21 cellular contexts compared by ENCODE assay signal in the genomic region with DNA sequence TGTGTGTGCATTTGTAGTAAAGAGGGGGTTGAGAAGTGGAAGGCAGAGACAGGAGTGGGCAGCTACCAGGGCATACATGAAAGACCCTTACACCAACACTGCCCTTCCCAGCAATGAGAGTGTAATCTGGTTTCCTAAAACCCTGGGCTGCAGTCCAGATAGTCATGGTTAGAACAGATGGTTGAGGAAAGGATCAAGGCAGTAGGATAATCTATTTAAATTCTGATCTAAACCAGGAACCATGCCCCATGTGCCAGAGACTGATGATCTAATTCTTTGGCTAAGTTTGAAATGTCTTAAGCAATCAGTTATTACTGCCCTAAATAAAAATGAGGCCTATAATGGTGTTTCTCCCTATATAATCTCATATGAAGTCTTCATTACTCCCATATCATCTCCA. TPM values are rescaled to one million over a fixed set of nuclear protein-coding genes. Genes with fewer than 3 reads are reported as not detected.
DNase-seq lines count a peak whose midpoint lies in the region; ATAC-seq and TF ChIP-seq lines count a peak whose summit lies in the region.
"Had no signal": no experiment of that assay in that cellular context is flagged by ENCODE, and none has a peak within 500 bp of the region (broad histone marks: within the 10 kb centered on the region; RNA-seq: fewer than 3 reads in every experiment).

No MANE protein-coding gene starts in this region.

- ATAC-seq in GM18858 (IDR thresholded peaks at IDR 0.05; ENCODE audit: unreplicated experiment) (no peak), GM18519 (IDR thresholded peaks at IDR 0.05; ENCODE audit: low FRiP score, unreplicated experiment) (no peak), GM21360 (IDR thresholded peaks at IDR 0.05; ENCODE audit: unreplicated experiment) (no peak)
- ATAC-seq: stimulated activated memory B cell treated with anti-CD40 and anti-IgM and Interleukin-4, amounts not matched to agents 10 μg/mL and 1 μg/mL and 100 μg/mL, for 72 hours had no signal

- DNase-seq in D341Med (ENCODE audit: low spot score): peak; percentile 65
- DNase-seq in LHCN-M2 (ENCODE audit: low read depth): peak; percentile 50
- peak; percentile 78 for DNase-seq in amniotic epithelial cell (ENCODE audit: low read depth)
- peak; percentile 50 for DNase-seq in fibroblast of pulmonary artery (ENCODE audit: low read depth)
- no peak for DNase-seq in GM10248 (ENCODE audit: extremely low spot score)
- DNase-seq: activated CD4-positive, alpha-beta T cell treated with anti-CD3 and anti-CD28 coated beads for 1 hour; activated CD8-positive, alpha-beta memory T cell treated with anti-CD3 and anti-CD28 coated beads for 24 hours; CD8-positive, alpha-beta memory T cell; DND-41; hippocampal formation; kidney; NCI-H1436; NCI-H2171; Peyer's patch; stimulated activated CD4-positive, alpha-beta T cell treated with anti-CD3 and anti-CD28 coated beads, Interleukin-15, amount 100 ng/mL, for 24 hours had no signal

- TF ChIP-seq CTCF in fibroblast of pulmonary artery (IDR thresholded peaks at IDR 0.05; ENCODE audit: low read length, missing control alignments) (no peak), GM10248 (IDR thresholded peaks at IDR 0.05; ENCODE audit: control extremely low read depth, extremely low read depth, low read depth, missing control alignments) (no peak)

- H3K4me3 ChIP-seq in fibroblast of pulmonary artery (replicated peaks; ENCODE audit: low read depth, low read length): no peak overlapping the region
- H3K4me3 ChIP-seq: esophagus muscularis mucosa, lung, Peyer's patch had no signal

- CTCF ChIA-PET in GM10248 (lab: Yijun Ruan, JAX): no interaction called here

- POLR2A ChIA-PET in GM10248 (lab: Yijun Ruan, JAX): no interaction called here

RNA-seq across cellular contexts. Expression of a gene that starts 59.6 kb away (rescaled TPM):
- total RNA-seq in LHCN-M2 (2014; rRNA removed): 2.6 and 4.7 TPM in 2 replicates
- 0.97 TPM for polyA plus RNA-seq in LHCN-M2 (2012)
- total RNA-seq: CD8-positive, alpha-beta memory T cell had no signal
- polyA plus RNA-seq: CD8-positive, alpha-beta memory T cell had no signal
